7 cellular contexts compared by ENCODE assay signal in the genomic region with DNA sequence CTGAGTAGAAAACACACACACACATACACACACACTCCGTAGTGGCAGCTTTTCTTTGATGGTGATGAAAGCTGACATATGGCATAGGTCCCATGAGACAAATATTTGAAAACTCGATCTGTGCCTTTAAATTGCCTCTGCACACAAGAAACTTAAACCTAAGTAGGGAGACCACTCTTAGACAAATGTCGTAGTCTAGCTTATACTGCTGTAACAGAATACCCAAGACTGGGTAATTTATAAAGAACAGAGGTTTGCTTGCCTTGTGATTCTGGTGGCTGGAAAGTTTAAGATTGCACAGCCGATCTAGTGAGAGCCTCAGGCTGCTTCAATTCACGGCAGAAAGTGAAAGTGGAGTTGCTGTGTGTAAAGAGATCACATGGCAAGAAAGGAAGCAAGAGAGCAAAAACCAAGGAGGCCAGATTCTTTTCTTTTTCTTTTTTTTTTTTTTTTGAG.
A peak's percentile ranks its signal among the peaks of the same experiment; 100 is the strongest.
DNase-seq lines count a peak whose midpoint lies in the region; ATAC-seq and TF ChIP-seq lines count a peak whose summit lies in the region.

No MANE protein-coding gene starts in this region.

- H3K36me3 ChIP-seq in PC-9 (ENCODE audit: low read depth) (no peaks in the 10 kb centered on the region), spleen (no peaks in the 10 kb centered on the region)

- peak overlapping the region; percentile 21; the same call in 1 of the 2 replicates for H3K4me3 ChIP-seq in PC-9
- H3K4me3 ChIP-seq in spleen = peak overlapping the region in 5 of 8 donors; percentile 1 to 59 (median 21)

- H2AFZ ChIP-seq in PC-9 = no peak overlapping the region

- no peak for TF ChIP-seq POLR2A in spleen (IDR thresholded peaks at IDR 0.05)

- 8 to 17% (median 14%) methylated on average over 5 of the region's 5 CpGs for WGBS in spleen, 5 donors

- POLR2A ChIA-PET in PC-9 (lab: Charles Lee; ENCODE audit: unreplicated experiment) = no interaction called here

- H3K4me2 ChIP-seq in PC-9 = peak overlapping the region; percentile 55

- H3K27me3 ChIP-seq in PC-9 (ENCODE audit: insufficient read depth, low read depth) (no peaks in the 10 kb centered on the region), spleen (replicated peaks in 1 of 7) (no peaks in the 10 kb centered on the region)

- CTCF ChIA-PET in PC-9 (lab: Charles Lee) = no interaction called here

- intact Hi-C loops in PC-9 (cut with micrococcal nuclease; ENCODE audit: unreplicated experiment) = no loop called here
- intact Hi-C loops in Right ventricle myocardium superior (cut with DNase I) = no loop called here
- intact Hi-C loops in spleen (cut with DNase I; ENCODE audit: low total_unique reads) = no loop called here

- no peak for DNase-seq in PC-9
- no peak for DNase-seq in Right ventricle myocardium superior
- no peak for DNase-seq in spleen
- no peak for DNase-seq in SKM-1 treated with dmso at 0.1 percent for 144 hours (lab: John Stamatoyannopoulos, UW; ENCODE audit: unreplicated experiment)
- DNase-seq in stimulated activated CD4-positive, alpha-beta T cell treated with anti-CD3 and anti-CD28 coated beads, Interleukin-4, amount 100 ng/mL, for 1 hour = no peak

- no peak for TF ChIP-seq CTCF in PC-9 (conservative IDR thresholded peaks at IDR 0.05)
- no peak for TF ChIP-seq CTCF in spleen (IDR thresholded peaks at IDR 0.05 in 8 of 11, conservative IDR thresholded peaks at IDR 0.05 in 3 of 11)

- H3K4me1 ChIP-seq in PC-9 (replicated peaks; ENCODE audit: insufficient read depth) = no peaks in the 10 kb centered on the region
- H3K4me1 ChIP-seq in spleen = peaks cover 0 to 17% (median 7%) of the 10 kb centered on the region in 6 donors

- ATAC-seq in GM18520 (IDR thresholded peaks at IDR 0.05; ENCODE audit: unreplicated experiment) = peak; percentile 62
- peak; percentile 67 for ATAC-seq in HG03025 (IDR thresholded peaks at IDR 0.05; ENCODE audit: low FRiP score, unreplicated experiment)
- peak; percentile 78 for ATAC-seq in Right ventricle myocardium superior (ENCODE audit: poor library complexity)

- H3K27ac ChIP-seq in PC-9 (no peak overlapping the region), spleen (peak overlapping the region; percentile 4 to 72 (median 46))

- H3F3A ChIP-seq in PC-9 (ENCODE audit: insufficient read depth, low read depth) = no peaks in the 10 kb centered on the region

- H4K20me1 ChIP-seq in PC-9 (ENCODE audit: insufficient read depth) = no peaks in the 10 kb centered on the region

- no peaks in the 10 kb centered on the region for H3K9me3 ChIP-seq in PC-9 (ENCODE audit: insufficient read depth, low read depth)
- H3K9me3 ChIP-seq in spleen = no peaks in the 10 kb centered on the region

- no peaks in the 10 kb centered on the region for H3K79me2 ChIP-seq in PC-9 (ENCODE audit: low read depth)

- no TSS peak for BruUV-seq in PC-9 (replicated peaks; lab: Mats Ljungman, UMichigan)

- H3K9me2 ChIP-seq in PC-9 (ENCODE audit: insufficient read depth) = no peaks in the 10 kb centered on the region
